ENCODE assay signal across 12 cellular contexts in genomic region chr12:122096014-122096413, GRCh38. TPM values are rescaled to one million over a fixed set of nuclear protein-coding genes. Genes with fewer than 3 reads are reported as not detected.
A peak's percentile ranks its signal among the peaks of the same experiment; 100 is the strongest.
DNase-seq lines count a peak whose midpoint lies in the region; ATAC-seq and TF ChIP-seq lines count a peak whose summit lies in the region.
"Had no signal": no experiment of that assay in that cellular context is flagged by ENCODE, and none has a peak within 500 bp of the region (broad histone marks: within the 10 kb centered on the region; RNA-seq: fewer than 3 reads in every experiment).

No MANE protein-coding gene starts in this region.

- ATAC-seq in GM18519 (IDR thresholded peaks at IDR 0.05; ENCODE audit: low FRiP score, unreplicated experiment) (no peak), HG02973 (IDR thresholded peaks at IDR 0.05; ENCODE audit: unreplicated experiment) (no peak)
- ATAC-seq: stimulated activated memory B cell treated with anti-CD40 and anti-IgM and Interleukin-4, amounts not matched to agents 10 μg/mL and 1 μg/mL and 100 μg/mL, for 72 hours had no signal

- H3K36me3 ChIP-seq in BLaER1 = peaks cover 17% of the 10 kb centered on the region; the same call in 1 of the 2 replicates
- H3K36me3 ChIP-seq in Peyer's patch = no peaks in the 10 kb centered on the region
- H3K36me3 ChIP-seq in esophagus muscularis mucosa = no peaks in the 10 kb centered on the region
- H3K36me3 ChIP-seq in prostate gland = no peaks in the 10 kb centered on the region
- no peaks in the 10 kb centered on the region for H3K36me3 ChIP-seq in PC-9 (ENCODE audit: low read depth)
- H3K36me3 ChIP-seq: HAP-1 had no signal

- no peak for TF ChIP-seq CTCF in Peyer's patch (IDR thresholded peaks at IDR 0.05)
- no peak for TF ChIP-seq CTCF in esophagus muscularis mucosa (IDR thresholded peaks at IDR 0.05)
- TF ChIP-seq CTCF in prostate gland (IDR thresholded peaks at IDR 0.05) = no peak
- TF ChIP-seq CTCF in PC-9 (conservative IDR thresholded peaks at IDR 0.05) = no peak
- TF ChIP-seq CTCF in lower leg skin (IDR thresholded peaks at IDR 0.05) = no peak

- H3F3A ChIP-seq in PC-9 (ENCODE audit: insufficient read depth, low read depth) = peaks cover 52% of the 10 kb centered on the region

- H3K4me3 ChIP-seq in BLaER1 = no peak overlapping the region
- H3K4me3 ChIP-seq in Peyer's patch = no peak overlapping the region
- no peak overlapping the region for H3K4me3 ChIP-seq in esophagus muscularis mucosa
- H3K4me3 ChIP-seq in prostate gland = no peak overlapping the region
- H3K4me3 ChIP-seq in PC-9 = no peak overlapping the region
- H3K4me3 ChIP-seq in lower leg skin (ENCODE audit: low read depth, poor library complexity, severe bottlenecking) = no peak overlapping the region
- H3K4me3 ChIP-seq: HAP-1 had no signal

- no peaks in the 10 kb centered on the region for H3K9me3 ChIP-seq in BLaER1
- H3K9me3 ChIP-seq in Peyer's patch = no peaks in the 10 kb centered on the region
- H3K9me3 ChIP-seq in esophagus muscularis mucosa = no peaks in the 10 kb centered on the region
- H3K9me3 ChIP-seq in prostate gland = no peaks in the 10 kb centered on the region
- no peaks in the 10 kb centered on the region for H3K9me3 ChIP-seq in PC-9 (ENCODE audit: insufficient read depth, low read depth)
- H3K9me3 ChIP-seq: HAP-1 had no signal

- H3K9ac ChIP-seq in BLaER1 = no peak overlapping the region; the same call in 1 of the 2 replicates

- no peak overlapping the region for H2AFZ ChIP-seq in PC-9

- H3K27ac ChIP-seq in BLaER1 = peak overlapping the region; percentile 92
- H3K27ac ChIP-seq in Peyer's patch = peak overlapping the region in 3 of 4 donors; percentile 18 to 83 (median 81)
- peak overlapping the region; percentile 76 to 81 (median 78) for H3K27ac ChIP-seq in esophagus muscularis mucosa (replicated peaks in 1 of 4)
- H3K27ac ChIP-seq in prostate gland = peak overlapping the region; percentile 60 to 64
- H3K27ac ChIP-seq in PC-9 = no peak overlapping the region

- H3K9me2 ChIP-seq in PC-9 (ENCODE audit: insufficient read depth) = no peaks in the 10 kb centered on the region

- peak overlapping the region; percentile 89 for H3K4me2 ChIP-seq in BLaER1
- H3K4me2 ChIP-seq in PC-9 = no peak overlapping the region

- peaks cover 92% of the 10 kb centered on the region for H3K79me2 ChIP-seq in PC-9 (ENCODE audit: low read depth)

- POLR2A ChIA-PET in PC-9 (lab: Charles Lee; ENCODE audit: unreplicated experiment) = interaction anchor here (0.6 kb wide), 1 partner anchor 30 kb away, joined by 5 read pairs; no protein-coding TSS in a partner anchor

- H3K4me1 ChIP-seq in BLaER1 (peaks cover 99% of the 10 kb centered on the region), Peyer's patch (peaks cover 4 to 77% (median 15%) of the 10 kb centered on the region in 4 donors), esophagus muscularis mucosa (peaks cover 86 to 100% (median 98%) of the 10 kb centered on the region in 4 donors), prostate gland (replicated peaks) (peaks cover 36% of the 10 kb centered on the region), PC-9 (replicated peaks; ENCODE audit: insufficient read depth) (peaks cover 38% of the 10 kb centered on the region)
- H3K4me1 ChIP-seq: HAP-1 had no signal

- TF ChIP-seq POLR2A in Peyer's patch (IDR thresholded peaks at IDR 0.05) (no peak), esophagus muscularis mucosa (IDR thresholded peaks at IDR 0.05; ENCODE audit: low read depth) (no peak), prostate gland (IDR thresholded peaks at IDR 0.05) (no peak), lower leg skin (IDR thresholded peaks at IDR 0.05) (no peak)

- H3K27me3 ChIP-seq in BLaER1 = no peaks in the 10 kb centered on the region
- H3K27me3 ChIP-seq in Peyer's patch = no peaks in the 10 kb centered on the region
- no peaks in the 10 kb centered on the region for H3K27me3 ChIP-seq in esophagus muscularis mucosa
- no peaks in the 10 kb centered on the region for H3K27me3 ChIP-seq in prostate gland (replicated peaks; ENCODE audit: insufficient read depth)
- H3K27me3 ChIP-seq in PC-9 (ENCODE audit: insufficient read depth, low read depth) = no peaks in the 10 kb centered on the region

- no peak for TF ChIP-seq EP300 in esophagus muscularis mucosa (IDR thresholded peaks at IDR 0.05)

- DNase-seq in Peyer's patch = peak in 2 of 3 donors; percentile 9 to 10
- DNase-seq in esophagus muscularis mucosa (ENCODE audit: extremely low spot score) = no peak
- no peak for DNase-seq in prostate gland (ENCODE audit: low spot score)
- DNase-seq in PC-9 = no peak
- DNase-seq in lower leg skin (ENCODE audit: low spot score in 2 of 2) = no peak
- DNase-seq: Kasumi-1; stimulated activated CD4-positive, alpha-beta T cell treated with anti-CD3 and anti-CD28 coated beads, Interleukin-15, amount 100 ng/mL, for 24 hours had no signal

- BruUV-seq in PC-9 (replicated peaks; lab: Mats Ljungman, UMichigan) = no TSS peak

- intact Hi-C loops in esophagus muscularis mucosa (cut with DNase I) = no loop called here
- intact Hi-C loops in prostate gland (cut with DNase I) = no loop called here
- intact Hi-C loops in PC-9 (cut with micrococcal nuclease; ENCODE audit: unreplicated experiment) = no loop called here
- intact Hi-C loops in lower leg skin (cut with DNase I; ENCODE audit: low total_unique reads) = no loop called here

- peaks cover 100% of the 10 kb centered on the region for H4K20me1 ChIP-seq in BLaER1
- peaks cover 18% of the 10 kb centered on the region for H4K20me1 ChIP-seq in PC-9 (ENCODE audit: insufficient read depth)

- 88% methylated on average over 8 of the region's 9 CpGs for WGBS in esophagus muscularis mucosa
- WGBS in prostate gland = 82% methylated on average over 8 of the region's 9 CpGs
- WGBS in lower leg skin, 2 donors = 71 to 82% methylated on average over 8 to 9 of the region's 9 CpGs

- CTCF ChIA-PET in PC-9 (lab: Charles Lee) = no interaction called here

RNA-seq across cellular contexts. Expression of gene MLXIP, which starts 17.5 kb away (rescaled TPM):
- total RNA-seq in Peyer's patch = 100 to 1,000 TPM in 2 of 4 donors, 10 to 100 TPM in 2; 41.5 to 157 (median 98.3) TPM
- total RNA-seq in esophagus muscularis mucosa = 10 to 100 TPM; 33.8 to 82.2 (median 50.9) TPM
- total RNA-seq in prostate gland = 10 to 100 TPM; 13.1 to 57.7 TPM
- 62.1 and 83.3 TPM in 2 replicates for total RNA-seq in PC-9 (2021)
- 10 to 100 TPM; 15.5 to 34.5 (median 19.8) TPM for total RNA-seq in lower leg skin

Comparison
In these comparisons a context has a peak if more than half of its experiments do, and no peak if none do; other contexts are left out.
1. DNase-seq: peak in Peyer's patch (2 of 3); none in esophagus muscularis mucosa (single experiment), prostate gland (single experiment), PC-9 (0 of 2) and lower leg skin (0 of 2).